ENCODE assay signal across 2 cellular contexts in the genomic region with DNA sequence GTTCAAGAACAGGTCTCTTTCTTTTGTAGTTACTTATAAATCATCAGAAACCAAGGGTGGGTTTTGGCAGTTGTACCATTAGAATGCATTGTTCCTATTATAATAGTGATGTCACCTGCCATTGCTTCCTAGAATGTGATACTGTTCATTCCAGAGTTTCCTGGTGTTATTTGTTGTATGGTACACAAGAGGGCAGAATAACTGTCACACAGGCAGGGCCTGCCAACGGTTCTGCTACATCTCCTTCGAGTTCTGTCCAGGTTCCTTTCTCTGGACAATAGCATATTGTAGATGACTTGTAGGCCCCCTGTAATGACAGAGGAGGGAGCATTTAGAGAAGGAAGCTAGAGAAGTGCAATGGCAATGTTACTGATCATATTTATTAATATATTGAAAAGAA.
TF ChIP-seq lines count a peak whose summit lies in the region.

No MANE protein-coding gene starts in this region.

TF ChIP-seq in GM23338, 12 proteins besides CTCF, POLR2A, EP300 and RAD21 (continued from another document):
- TF ChIP-seq ZNF331 (CRISPR knock-in tag; IDR thresholded peaks at IDR 0.05; ENCODE audit: low read depth) (no peak), JUNB (IDR thresholded peaks at IDR 0.05; ENCODE audit: unreplicated experiment) (no peak), ETS1 (IDR thresholded peaks at IDR 0.05) (no peak), ZNF114 (CRISPR knock-in tag; IDR thresholded peaks at IDR 0.05) (no peak), EZH2 (IDR thresholded peaks at IDR 0.05; ENCODE audit: low read depth, unreplicated experiment) (no peak), STAT1 (IDR thresholded peaks at IDR 0.05; ENCODE audit: unreplicated experiment) (no peak), ZNF462 (CRISPR knock-in tag; IDR thresholded peaks at IDR 0.05) (no peak), EZH2phosphoT487 (IDR thresholded peaks at IDR 0.05; ENCODE audit: unreplicated experiment) (no peak)

TF ChIP-seq in SK-N-SH treated with all-trans-retinoic acid at 6 μM for 48 hours, 23 proteins besides CTCF, POLR2A, EP300 and RAD21 (continued from another document):
- TF ChIP-seq TSHZ2 (CRISPR knock-in tag; IDR thresholded peaks at IDR 0.05) = no peak
- no peak for TF ChIP-seq CSDC2 (CRISPR knock-in tag; IDR thresholded peaks at IDR 0.05)
- TF ChIP-seq ZNF70 (CRISPR knock-in tag; IDR thresholded peaks at IDR 0.05) = no peak
- no peak for TF ChIP-seq CSRNP3 (CRISPR knock-in tag; IDR thresholded peaks at IDR 0.05)
- TF ChIP-seq GLIS3 (CRISPR knock-in tag; IDR thresholded peaks at IDR 0.05) = no peak
- TF ChIP-seq OSR1 (CRISPR knock-in tag; IDR thresholded peaks at IDR 0.05) = no peak
- TF ChIP-seq ZFP30 (CRISPR knock-in tag; IDR thresholded peaks at IDR 0.05) = no peak
- no peak for TF ChIP-seq ISL1 (CRISPR knock-in tag; IDR thresholded peaks at IDR 0.05)
- no peak for TF ChIP-seq SNAI2 (CRISPR knock-in tag; IDR thresholded peaks at IDR 0.05)
- TF ChIP-seq ESRRG (CRISPR knock-in tag; IDR thresholded peaks at IDR 0.05) = no peak
